Comparison of ENCODE assay signal across 34 cellular contexts in the genomic region with DNA sequence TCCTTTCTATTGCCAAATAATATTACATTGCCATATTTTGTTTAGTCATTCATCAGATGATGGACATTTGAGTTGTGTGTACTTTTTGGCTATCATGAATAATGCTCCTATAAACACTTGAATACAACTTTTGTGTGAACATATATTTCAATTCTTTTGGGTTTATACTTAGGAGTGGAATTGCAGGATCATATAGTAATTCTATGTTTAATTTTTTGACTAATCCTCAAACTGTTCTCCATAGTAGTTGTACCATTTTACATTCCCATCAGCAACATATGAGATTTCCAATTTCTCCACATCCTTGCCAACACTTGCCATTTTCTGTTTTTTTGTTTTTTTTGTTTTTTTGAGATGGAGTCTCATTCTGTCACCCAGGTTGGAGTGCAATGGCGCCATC.
"Had no signal": no experiment of that assay in that cellular context is flagged by ENCODE, and none has a peak within 500 bp of the region (broad histone marks: within the 10 kb centered on the region; RNA-seq: fewer than 3 reads in every experiment).

No MANE protein-coding gene starts in this region.

- H3K4me3 ChIP-seq: MG63 had no signal

- DNase-seq: Karpas-422, Kasumi-1, MG63, MM.1S, MV-4-11, NCI-H1048, NCI-H1092, NCI-H1092 treated with DMSO at 0.1 percent for 48 hours, NCI-H1105, NCI-H1417, NCI-H1417 treated with DMSO at 0.1 percent for 48 hours, NCI-H1436, NCI-H1436 treated with DMSO at 0.1 percent for 48 hours, NCI-H146, NCI-H1694, NCI-H1694 treated with DMSO at 0.1 percent for 48 hours, NCI-H187, NCI-H187 treated with DMSO at 0.1 percent for 48 hours, NCI-H1930, NCI-H2029, NCI-H2029 treated with DMSO at 0.1 percent for 48 hours, NCI-H2081, NCI-H2081 treated with DMSO at 0.1 percent for 48 hours, NCI-H2107, NCI-H2171, NCI-H2171 treated with DMSO at 0.1 percent for 48 hours, NCI-H2227 treated with DMSO at 0.1 percent for 48 hours, NCI-H226, NCI-H345, NCI-H446, NCI-H446 treated with DMSO at 0.1 percent for 48 hours, NCI-H510A, NCI-H510A treated with DMSO at 0.1 percent for 48 hours, NCI-H524 had no signal

- H3K27me3 ChIP-seq: MG63 had no signal

- H3K36me3 ChIP-seq: MG63 had no signal
